In the genomic region with DNA sequence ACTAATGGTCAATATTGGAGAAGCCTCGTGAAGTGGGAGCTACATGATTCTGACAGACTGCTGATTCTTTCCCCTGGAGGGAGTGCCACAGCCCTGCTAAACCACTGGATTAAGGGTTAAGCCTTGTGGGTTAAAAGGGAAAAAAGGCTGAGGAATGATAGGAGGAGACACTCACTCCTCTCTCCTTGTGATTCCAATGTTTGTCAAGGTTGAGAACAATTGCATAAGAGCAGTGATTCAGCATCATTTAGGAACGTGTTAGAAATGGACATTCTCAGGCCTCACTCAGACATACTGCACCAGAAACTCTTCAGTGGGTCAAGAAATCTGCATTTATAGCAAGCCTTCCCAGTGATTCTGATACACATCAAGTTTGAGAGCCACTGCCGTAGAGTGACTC, we compare ENCODE assay signal across 22 cellular contexts.
A peak's percentile ranks its signal among the peaks of the same experiment; 100 is the strongest.
DNase-seq lines count a peak whose midpoint lies in the region; ATAC-seq, FAIRE-seq and TF ChIP-seq lines count a peak whose summit lies in the region.
"Had no signal": no experiment of that assay in that cellular context is flagged by ENCODE, and none has a peak within 500 bp of the region (broad histone marks: within the 10 kb centered on the region; RNA-seq: fewer than 3 reads in every experiment).

No MANE protein-coding gene starts in this region.

- no TSS peak for BruUV-seq in mammary epithelial cell (replicated peaks; lab: Mats Ljungman, UMichigan)
- BruUV-seq in MCF 10A (replicated peaks; lab: Mats Ljungman, UMichigan) = no TSS peak

- H3K9me3 Mint-ChIP-seq in MCF 10A (ENCODE audit: unreplicated experiment) = peaks cover 6% of the 10 kb centered on the region
- H3K9me3 Mint-ChIP-seq: CD4-positive, alpha-beta memory T cell had no signal

- no peak overlapping the region for H3K23ac ChIP-seq in H1 (ENCODE audit: insufficient read length)

- H3K9ac ChIP-seq in mammary epithelial cell (ENCODE audit: insufficient read depth, low read length) = no peak overlapping the region
- no peak overlapping the region for H3K9ac ChIP-seq in H1 (replicated peaks in 1 of 4; ENCODE audit: extremely low read depth in 1 of 4, low read depth in 3 of 4, low read length in 3 of 4)
- H3K9ac ChIP-seq: BLaER1 treated with 17β-estradiol and CSF1 and Interleukin-3, amounts not matched to agents 10 nM and 100 nM had no signal

- H2AFZ ChIP-seq in mammary epithelial cell (ENCODE audit: low read depth, low read length) = no peak overlapping the region
- peak overlapping the region; percentile 35; the same call in 1 of the 2 replicates for H2AFZ ChIP-seq in H1 (ENCODE audit: low read length)

- no peak overlapping the region for H3K56ac ChIP-seq in H1 (replicated peaks; ENCODE audit: insufficient read length, low read depth, low read length)

- H2BK5ac ChIP-seq in H1 (ENCODE audit: low read depth, low read length) = no peak overlapping the region

- FAIRE-seq in H1 (lab: Jason Lieb, UNC) = no peak
- FAIRE-seq: RCC 7860 had no signal

- no peaks in the 10 kb centered on the region for H4K20me1 ChIP-seq in mammary epithelial cell (ENCODE audit: insufficient read depth, low read length)
- H4K20me1 ChIP-seq in H1 (replicated peaks in 1 of 2; ENCODE audit: control insufficient read depth in 1 of 2, insufficient read depth in 2 of 2, low read length in 2 of 2) = no peaks in the 10 kb centered on the region
- H4K20me1 ChIP-seq: BLaER1 treated with 17β-estradiol and CSF1 and Interleukin-3, amounts not matched to agents 10 nM and 100 nM had no signal

- in situ Hi-C loops in mammary epithelial cell (cut with MboI; ENCODE audit: low sequenced_read_pairs in 2 of 2) (no loop called here), brain microvascular endothelial cell (cut with HindIII; ENCODE audit: low pct_ligation_motif_present, low sequenced_read_pairs) (no loop called here)

- no peak for TF ChIP-seq RAD21 in H1 (IDR thresholded peaks at IDR 0.05 in 1 of 2, conservative IDR thresholded peaks at IDR 0.05 in 1 of 2; ENCODE audit: low read depth in 2 of 2, low read length in 2 of 2)

- DNase-seq in mammary epithelial cell = peak; percentile 21
- no peak for DNase-seq in MCF 10A (ENCODE audit: unreplicated experiment)
- DNase-seq in H1 (ENCODE audit: low read depth in 1 of 2, low spot score in 2 of 2) = no peak
- peak; percentile 2 to 6 for DNase-seq in foreskin fibroblast
- DNase-seq in SJCRH30 = no peak
- DNase-seq in lower lobe of right lung = no peak
- DNase-seq in brain microvascular endothelial cell = no peak
- DNase-seq: 8988T; Caco-2; CD4-positive, alpha-beta memory T cell; DMS 273 treated with DMSO at 0.1 percent for 48 hours; DMS79 treated with DMSO at 0.1 percent for 48 hours; NCI-H1105 treated with DMSO at 0.1 percent for 48 hours; NCI-H1694; NCI-H2081; NCI-H2171; NCI-H524 treated with DMSO at 0.1 percent for 48 hours; OCI-M1 had no signal

- no peak overlapping the region for H2BK15ac ChIP-seq in H1 (ENCODE audit: low read length)

- no peak overlapping the region for H3K18ac ChIP-seq in H1 (ENCODE audit: extremely low read depth, low read length)

- H3K27me3 Mint-ChIP-seq in MCF 10A (ENCODE audit: insufficient read depth, unreplicated experiment) = peaks cover 7% of the 10 kb centered on the region

- no peak for ATAC-seq in activated CD4-positive, CD25-positive, alpha-beta regulatory T cell treated with anti-CD3 and anti-CD28 coated beads, Interleukin-2, amount 50 U/mL, for 24 hours
- ATAC-seq in lower lobe of right lung = no peak

- no peak overlapping the region for H3K14ac ChIP-seq in H1 (ENCODE audit: insufficient read length)

- no peak overlapping the region for H2BK20ac ChIP-seq in H1 (ENCODE audit: low read length)

- H3K36me3 ChIP-seq in mammary epithelial cell (ENCODE audit: insufficient read depth, low read length) (no peaks in the 10 kb centered on the region), H1 (ENCODE audit: control insufficient read depth in 2 of 4, insufficient read depth in 4 of 4, low read length in 3 of 4) (no peaks in the 10 kb centered on the region), SJCRH30 (no peaks in the 10 kb centered on the region), lower lobe of right lung (no peaks in the 10 kb centered on the region), brain microvascular endothelial cell (replicated peaks) (no peaks in the 10 kb centered on the region)
- H3K36me3 ChIP-seq: BLaER1 treated with 17β-estradiol and CSF1 and Interleukin-3, amounts not matched to agents 10 nM and 100 nM; SJSA1 had no signal

- H3K4ac ChIP-seq in H1 (replicated peaks; ENCODE audit: insufficient read length, low read depth, low read length) = no peak overlapping the region

- no peak overlapping the region for H4K5ac ChIP-seq in H1 (ENCODE audit: insufficient read length, low read depth, low read length)

- H2BK120ac ChIP-seq in H1 (replicated peaks; ENCODE audit: low read depth, low read length) = no peak overlapping the region

- H3K4me2 ChIP-seq in mammary epithelial cell (ENCODE audit: insufficient read depth, low read depth, low read length) = no peak overlapping the region
- H3K4me2 ChIP-seq in H1 (ENCODE audit: insufficient read depth in 1 of 2, low read depth in 2 of 2, low read length in 2 of 2) = no peak overlapping the region
- H3K4me2 ChIP-seq: BLaER1 treated with 17β-estradiol and CSF1 and Interleukin-3, amounts not matched to agents 10 nM and 100 nM had no signal

- no peak for TF ChIP-seq EP300 in H1 (IDR thresholded peaks at IDR 0.05; ENCODE audit: borderline replicate concordance in 1 of 2, low read depth in 2 of 2, low read length in 2 of 2)

- no peak overlapping the region for H4K8ac ChIP-seq in H1 (ENCODE audit: extremely low read depth, insufficient read depth, low read length)

- TF ChIP-seq CTCF in mammary epithelial cell (conservative IDR thresholded peaks at IDR 0.05 in 1 of 2, IDR thresholded peaks at IDR 0.05 in 1 of 2; ENCODE audit: extremely low read depth in 1 of 2, insufficient read depth in 1 of 2, low read depth in 1 of 2, low read length in 2 of 2) (no peak), MCF 10A (IDR thresholded peaks at IDR 0.05; ENCODE audit: unreplicated experiment) (no peak), H1 (IDR thresholded peaks at IDR 0.05; ENCODE audit: control extremely low read depth in 1 of 3, insufficient read depth in 1 of 3, low read depth in 1 of 3, low read length in 3 of 3) (no peak), foreskin fibroblast (IDR thresholded peaks at IDR 0.05; ENCODE audit: low read depth, low read length) (no peak), lower lobe of right lung (IDR thresholded peaks at IDR 0.05) (no peak), brain microvascular endothelial cell (IDR thresholded peaks at IDR 0.05; ENCODE audit: low read depth, low read length, missing control alignments) (no peak)

- H3K23me2 ChIP-seq in H1 (ENCODE audit: low read depth, low read length) = no peaks in the 10 kb centered on the region

- no peaks in the 10 kb centered on the region for H3K9me3 ChIP-seq in mammary epithelial cell (replicated peaks; ENCODE audit: insufficient read depth, low read length)
- no peaks in the 10 kb centered on the region for H3K9me3 ChIP-seq in H1 (ENCODE audit: insufficient read depth in 2 of 2, low read depth in 1 of 2, low read length in 1 of 2)
- no peaks in the 10 kb centered on the region for H3K9me3 ChIP-seq in SJCRH30 (replicated peaks)
- H3K9me3 ChIP-seq in lower lobe of right lung = no peaks in the 10 kb centered on the region
- H3K9me3 ChIP-seq: Caco-2, SJSA1 had no signal

- H3K27me3 ChIP-seq in mammary epithelial cell (ENCODE audit: insufficient read depth, low read length) (no peaks in the 10 kb centered on the region), H1 (replicated peaks in 1 of 4; ENCODE audit: control insufficient read depth in 3 of 4, extremely low read depth in 1 of 4, insufficient read depth in 3 of 4, low read length in 3 of 4) (no peaks in the 10 kb centered on the region), SJCRH30 (no peaks in the 10 kb centered on the region; the same call in 1 of the 2 replicates), lower lobe of right lung (ENCODE audit: low read depth) (peaks cover 4% of the 10 kb centered on the region), brain microvascular endothelial cell (replicated peaks) (no peaks in the 10 kb centered on the region)
- H3K27me3 ChIP-seq: BLaER1 treated with 17β-estradiol and CSF1 and Interleukin-3, amounts not matched to agents 10 nM and 100 nM; SJSA1 had no signal

- POLR2A ChIA-PET in MCF 10A (lab: Yijun Ruan, JAX) = no interaction called here
- POLR2A ChIA-PET in H1 (lab: Charles Lee; ENCODE audit: partially characterized antibody) = no interaction called here

- no peak overlapping the region for H4K91ac ChIP-seq in H1 (replicated peaks; ENCODE audit: insufficient read length, low read length)

- no peaks in the 10 kb centered on the region for H3K4me1 ChIP-seq in mammary epithelial cell (ENCODE audit: insufficient read depth, low read length)
- no peaks in the 10 kb centered on the region for H3K4me1 ChIP-seq in H1 (replicated peaks in 1 of 4; ENCODE audit: control insufficient read depth in 3 of 4, insufficient read depth in 4 of 4, low read length in 3 of 4)
- no peaks in the 10 kb centered on the region for H3K4me1 ChIP-seq in SJCRH30
- no peaks in the 10 kb centered on the region for H3K4me1 ChIP-seq in lower lobe of right lung
- H3K4me1 ChIP-seq: BLaER1 treated with 17β-estradiol and CSF1 and Interleukin-3, amounts not matched to agents 10 nM and 100 nM; Caco-2; SJSA1 had no signal

- H2AK5ac ChIP-seq in H1 (ENCODE audit: low read depth, low read length) = no peak overlapping the region

- H3K27ac Mint-ChIP-seq in MCF 10A (ENCODE audit: low read depth, unreplicated experiment) = no peak overlapping the region
- H3K27ac Mint-ChIP-seq: CD4-positive, alpha-beta memory T cell had no signal

- no peaks in the 10 kb centered on the region for H3K36me3 Mint-ChIP-seq in MCF 10A (ENCODE audit: insufficient read depth, unreplicated experiment)
- H3K36me3 Mint-ChIP-seq: CD4-positive, alpha-beta memory T cell had no signal

- CTCF ChIA-PET in mammary epithelial cell (lab: Charles Lee; ENCODE audit: low non-redundant PET) = no interaction called here
- CTCF ChIA-PET in MCF 10A (lab: Yijun Ruan, JAX) = interaction anchor here (0.6 to 3.4 kb wide), 4 partner anchors 12 to 554 kb away, joined by 3 to 10 read pairs (median 4); no protein-coding TSS in a partner anchor
- CTCF ChIA-PET in H1 (lab: Charles Lee; ENCODE audit: partially characterized antibody) = interaction anchor here (0.9 to 3.6 kb wide), 2 partner anchors 11 to 13 kb away, joined by 3 to 34 read pairs; no protein-coding TSS in a partner anchor

- intact Hi-C loops in mammary epithelial cell (cut with micrococcal nuclease) = no loop called here
- intact Hi-C loops in MCF 10A (cut with micrococcal nuclease) = no loop called here
- intact Hi-C loops in lower lobe of right lung (cut with DNase I) = no loop called here

- no peak overlapping the region for H3K4me3 Mint-ChIP-seq in MCF 10A (ENCODE audit: unreplicated experiment)
- H3K4me3 Mint-ChIP-seq: CD4-positive, alpha-beta memory T cell had no signal

- H3K27ac ChIP-seq in mammary epithelial cell (ENCODE audit: insufficient read depth, low read depth, low read length) (no peak overlapping the region), H1 (ENCODE audit: low read depth, low read length) (no peak overlapping the region), SJCRH30 (no peak overlapping the region), lower lobe of right lung (no peak overlapping the region), brain microvascular endothelial cell (no peak overlapping the region)
- H3K27ac ChIP-seq: BLaER1 treated with 17β-estradiol and CSF1 and Interleukin-3, amounts not matched to agents 10 nM and 100 nM; SJSA1 had no signal

- H3K4me1 Mint-ChIP-seq in MCF 10A (ENCODE audit: insufficient read depth, unreplicated experiment) = no peaks in the 10 kb centered on the region
- H3K4me1 Mint-ChIP-seq: CD4-positive, alpha-beta memory T cell had no signal

- 37% methylated on average over 3 of the region's 3 CpGs for WGBS in mammary epithelial cell (ENCODE audit: low coverage, missing lambda C conversion rate)
- 77% methylated on average over 3 of the region's 3 CpGs; no CpG with 5 or more reads in 1 of the 2 experiments for WGBS in H1 (ENCODE audit: extremely low coverage in 1 of 2, insufficient coverage in 1 of 2, insufficient read length in 1 of 2, insufficient replicate concordance in 2 of 2, low coverage in 1 of 2, low lambda C conversion rate in 2 of 2, missing lambda C conversion rate in 1 of 2), 2 experiments

- H3K79me2 ChIP-seq in mammary epithelial cell (ENCODE audit: insufficient read depth, low read length) (no peaks in the 10 kb centered on the region), H1 (ENCODE audit: control insufficient read depth in 1 of 2, insufficient read depth in 2 of 2, low read length in 2 of 2) (no peaks in the 10 kb centered on the region)

- no peak for TF ChIP-seq POLR2A in H1 (IDR thresholded peaks at IDR 0.05; ENCODE audit: control extremely low read depth in 1 of 2, low read depth in 2 of 2, low read length in 2 of 2)

- dilution Hi-C loops in mammary epithelial cell (cut with HindIII; ENCODE audit: low sequenced_read_pairs) = no loop called here

- no peak overlapping the region for H2BK12ac ChIP-seq in H1 (ENCODE audit: low read depth, low read length)

- H3K79me1 ChIP-seq in H1 (ENCODE audit: low read depth, low read length) = no peaks in the 10 kb centered on the region

- H3K4me3 ChIP-seq in mammary epithelial cell (replicated peaks in 1 of 3; ENCODE audit: insufficient read depth in 1 of 3, low read depth in 2 of 3, low read length in 3 of 3) (no peak overlapping the region), H1 (ENCODE audit: extremely low read depth in 1 of 4, insufficient read depth in 2 of 4, low read depth in 3 of 4, low read length in 4 of 4) (no peak overlapping the region), foreskin fibroblast (ENCODE audit: low read depth in 1 of 2, low read length in 2 of 2) (no peak overlapping the region), SJCRH30 (no peak overlapping the region), lower lobe of right lung (no peak overlapping the region), brain microvascular endothelial cell (ENCODE audit: low read depth, low read length) (no peak overlapping the region)
- H3K4me3 ChIP-seq: BLaER1 treated with 17β-estradiol and CSF1 and Interleukin-3, amounts not matched to agents 10 nM and 100 nM; SJSA1 had no signal

Comparison
In these comparisons a context has a peak if more than half of its experiments do, and no peak if none do; other contexts are left out.
1. DNase-seq: peak in mammary epithelial cell (single experiment) and foreskin fibroblast (2 of 2); none in MCF 10A (single experiment), H1 (0 of 2), SJCRH30 (0 of 2), lower lobe of right lung (single experiment) and brain microvascular endothelial cell (single experiment).